Comparison of ENCODE assay signal across 8 cellular contexts in the genomic region with DNA sequence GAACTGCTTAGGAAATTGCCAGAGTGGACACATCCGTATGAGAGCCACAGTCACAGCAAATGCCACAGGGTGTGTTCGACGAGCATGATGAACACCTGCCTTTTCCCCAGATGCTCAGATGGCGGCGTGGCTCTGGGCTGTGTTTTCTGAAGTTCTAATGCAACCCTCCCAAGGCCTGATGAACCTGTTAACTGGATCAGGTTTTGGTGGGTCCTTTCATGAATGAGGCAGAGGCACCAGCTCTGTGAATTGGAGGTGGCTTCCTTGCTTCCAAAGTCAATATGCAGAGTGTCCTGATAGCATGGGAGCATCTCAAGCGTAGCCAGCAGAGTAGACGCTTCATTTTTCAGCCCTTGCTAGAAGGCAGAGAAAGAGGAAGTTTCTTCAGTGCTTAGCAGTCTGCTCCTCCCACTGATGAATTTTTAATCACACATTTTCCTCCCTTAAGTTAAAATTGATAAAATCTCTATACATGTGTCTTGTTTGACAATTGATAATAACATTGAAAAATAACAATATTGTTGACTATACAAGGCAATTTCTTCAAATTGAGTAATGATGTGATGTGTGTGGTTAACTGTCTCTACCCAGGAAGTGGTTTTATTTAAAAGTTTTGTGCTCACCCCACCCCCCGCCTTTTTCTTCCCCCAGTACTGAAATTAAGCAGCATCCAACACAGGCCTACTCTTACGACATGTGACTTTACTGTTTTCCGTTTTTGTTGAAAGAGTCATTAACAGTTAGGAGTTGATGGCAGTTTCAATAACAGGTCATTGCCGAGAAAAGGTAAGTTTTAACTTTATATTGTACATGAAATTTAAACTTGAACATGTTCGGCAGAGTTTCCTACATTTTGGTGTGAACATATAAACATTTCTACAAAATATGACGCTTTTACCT. TPM values are rescaled to one million over a fixed set of nuclear protein-coding genes. Genes with fewer than 3 reads are reported as not detected.
DNase-seq lines count a peak whose midpoint lies in the region; ATAC-seq and TF ChIP-seq lines count a peak whose summit lies in the region.

A gene (plus strand): TSS at position 739 of the 900 bp plus-strand sequence.

- H4K20me1 ChIP-seq in PC-9 (ENCODE audit: insufficient read depth) (no peaks in the 10 kb centered on the region), PC-3 (ENCODE audit: low read length) (no peaks in the 10 kb centered on the region)

- DNase-seq in CD1c-positive myeloid dendritic cell (ENCODE audit: extremely low spot score) (peak; percentile 84), PC-9 (no peak), PC-3 (no peak)
- DNase-seq in activated CD4-positive, alpha-beta T cell treated with anti-CD3 and anti-CD28 coated beads for 4 hours = peak; percentile 67 to 72
- peak in 2 of 3 donors; percentile 55 to 57 for DNase-seq in stimulated activated CD4-positive, alpha-beta T cell treated with anti-CD3 and anti-CD28 coated beads, TNF-alpha, amount 100 ng/mL, for 48 hours (ENCODE audit: low read depth in 3 of 3)

- H3K9me3 ChIP-seq in PC-9 (ENCODE audit: insufficient read depth, low read depth) (no peaks in the 10 kb centered on the region), PC-3 (ENCODE audit: low read length) (no peaks in the 10 kb centered on the region)

- no peaks in the 10 kb centered on the region; the same call in 1 of the 2 replicates for H3K9me2 ChIP-seq in PC-9 (ENCODE audit: insufficient read depth)
- no peaks in the 10 kb centered on the region for H3K9me2 ChIP-seq in PC-3 (replicated peaks; ENCODE audit: low read length)

- no peak for TF ChIP-seq CTCF in PC-9 (conservative IDR thresholded peaks at IDR 0.05)
- no peak for TF ChIP-seq CTCF in PC-3 (conservative IDR thresholded peaks at IDR 0.05; ENCODE audit: low read depth, low read length)

- no peaks in the 10 kb centered on the region for H3F3A ChIP-seq in PC-9 (ENCODE audit: insufficient read depth, low read depth)
- H3F3A ChIP-seq in PC-3 (ENCODE audit: low read length, unreplicated experiment) = no peaks in the 10 kb centered on the region

- H3K27ac ChIP-seq in PC-9 (no peak within 1 kb of the TSS), PC-3 (ENCODE audit: low read length) (no peak within 1 kb of the TSS)

- H2AFZ ChIP-seq in PC-9 (no peak within 1 kb of the TSS), PC-3 (ENCODE audit: low read length) (no peak within 1 kb of the TSS)

- H3K79me2 ChIP-seq in PC-9 (ENCODE audit: low read depth) (no peaks in the 10 kb centered on the region), PC-3 (ENCODE audit: low read length) (no peaks in the 10 kb centered on the region)

- H3K27me3 ChIP-seq in PC-9 (ENCODE audit: insufficient read depth, low read depth) (no peaks in the 10 kb centered on the region), PC-3 (ENCODE audit: low read length) (peaks cover 17% of the 10 kb centered on the region; the same call in 1 of the 2 replicates)

- H3K4me3 ChIP-seq in PC-9 (no peak within 1 kb of the TSS), PC-3 (ENCODE audit: low read length) (no peak within 1 kb of the TSS)

- H3K4me2 ChIP-seq in PC-9 = no peak within 1 kb of the TSS
- no peak within 1 kb of the TSS for H3K4me2 ChIP-seq in PC-3 (ENCODE audit: low read length)

- no peak within 1 kb of the TSS for H3K9ac ChIP-seq in PC-3 (ENCODE audit: low read length)

- CTCF ChIA-PET in PC-9 (lab: Charles Lee) = no interaction called here
- CTCF ChIA-PET in PC-3 (lab: Charles Lee) = no interaction called here

- POLR2A ChIA-PET in PC-9 (lab: Charles Lee; ENCODE audit: unreplicated experiment) = no interaction called here
- POLR2A ChIA-PET in PC-3 (lab: Charles Lee; ENCODE audit: unreplicated experiment) = no interaction called here

- BruUV-seq in PC-9 (replicated peaks; lab: Mats Ljungman, UMichigan) = no TSS peak
- no TSS peak for BruUV-seq in PC-3 (replicated peaks; lab: Mats Ljungman, UMichigan)

- H3K4me1 ChIP-seq in PC-9 (replicated peaks; ENCODE audit: insufficient read depth) = no peaks in the 10 kb centered on the region
- H3K4me1 ChIP-seq in PC-3 (ENCODE audit: insufficient read depth, low read length) = no peaks in the 10 kb centered on the region

- peak; percentile 92 for ATAC-seq in GM19455 (IDR thresholded peaks at IDR 0.05; ENCODE audit: unreplicated experiment)
- ATAC-seq in HG03571 (IDR thresholded peaks at IDR 0.05; ENCODE audit: unreplicated experiment) = peak; percentile 91
- peak; percentile 70 for ATAC-seq in esophagus mucosa
- ATAC-seq in PC-3 = no peak

- intact Hi-C loops in PC-9 (cut with micrococcal nuclease; ENCODE audit: unreplicated experiment) (no loop called here), PC-3 (cut with micrococcal nuclease) (no loop called here)

- H3K36me3 ChIP-seq in PC-9 (ENCODE audit: low read depth) (no peaks in the 10 kb centered on the region), PC-3 (ENCODE audit: low read depth, low read length) (no peaks in the 10 kb centered on the region)

RNA-seq across cellular contexts. Expression of the gene that starts here (rescaled TPM):
- 2.6 TPM for total RNA-seq in esophagus mucosa
- not detected in 2 replicates for total RNA-seq in PC-9 (2021)
- not detected in 2 replicates for total RNA-seq in PC-3 (2014; rRNA removed)

Comparison
In these comparisons a context has a peak if more than half of its experiments do, and no peak if none do; other contexts are left out.
1. DNase-seq: peak in CD1c-positive myeloid dendritic cell (single experiment), activated CD4-positive, alpha-beta T cell treated with anti-CD3 and anti-CD28 coated beads for 4 hours (2 of 2) and stimulated activated CD4-positive, alpha-beta T cell treated with anti-CD3 and anti-CD28 coated beads, TNF-alpha, amount 100 ng/mL, for 48 hours (2 of 3); none in PC-9 (0 of 2) and PC-3 (single experiment).